In the genomic region with DNA sequence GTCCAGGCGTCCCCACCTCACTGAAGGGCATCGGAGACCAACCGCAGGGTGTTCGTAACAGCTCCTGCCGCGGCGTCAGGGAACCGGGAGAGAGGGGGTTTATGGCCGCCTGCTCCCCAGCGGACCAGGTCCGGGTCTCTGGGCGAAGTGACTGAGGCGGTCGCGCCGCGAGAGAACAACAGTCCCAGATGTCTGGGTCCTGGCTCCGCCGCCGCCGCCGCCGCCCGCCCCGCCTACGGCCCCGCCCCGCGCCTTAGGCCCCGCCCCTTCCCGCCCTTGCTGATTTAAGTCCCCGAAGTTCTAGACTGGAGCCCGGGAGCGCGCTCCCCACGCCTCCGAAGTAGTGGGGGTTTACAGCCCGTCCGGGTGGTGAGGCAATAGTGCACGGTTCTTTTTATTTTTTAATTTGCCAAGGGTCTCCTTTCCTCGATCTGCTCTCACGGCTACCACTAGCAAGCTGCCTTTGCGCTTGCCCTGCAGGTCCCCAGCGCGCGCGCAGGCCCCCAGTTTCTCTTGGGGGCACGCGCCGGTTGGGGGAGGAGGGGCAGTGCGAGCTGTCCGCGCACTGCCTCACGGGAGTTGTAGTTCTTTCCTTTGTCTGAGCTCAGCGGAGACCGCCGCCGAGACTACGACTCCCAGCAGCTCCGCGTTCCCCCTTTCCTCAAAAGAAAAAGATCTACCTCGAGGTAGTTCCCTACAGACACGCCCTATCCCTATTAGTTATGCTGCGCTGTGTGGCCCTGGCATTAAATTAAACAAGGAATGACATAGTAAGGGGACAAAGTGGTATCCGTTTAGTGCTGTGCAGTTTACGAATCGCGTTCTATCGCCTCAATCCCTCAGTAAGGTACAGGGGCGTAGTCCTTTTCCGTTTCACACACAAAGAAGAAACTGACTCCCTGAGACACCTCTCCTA, we compare ENCODE assay signal across 1 cellular context.
TF ChIP-seq lines count a peak whose summit lies in the region.

A gene (minus strand): TSS at position 190 of the 916 bp plus-strand sequence. CDS start 272 bp downstream, outside the sequence.

TF ChIP-seq in liver, 16 proteins besides CTCF, POLR2A, EP300 and RAD21 (continued from another document):
- TF ChIP-seq, protein P1, sequence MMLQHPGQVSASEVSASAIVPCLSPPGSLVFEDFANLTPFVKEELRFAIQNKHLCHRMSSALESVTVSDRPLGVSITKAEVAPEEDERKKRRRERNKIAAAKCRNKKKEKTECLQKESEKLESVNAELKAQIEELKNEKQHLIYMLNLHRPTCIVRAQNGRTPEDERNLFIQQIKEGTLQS (IDR thresholded peaks at IDR 0.05), result peak; percentile 35
